In genomic region chr13:60398438-60398891, GRCh38 we compare ENCODE assay signal across 8 cellular contexts. TPM values are rescaled to one million over a fixed set of nuclear protein-coding genes. Genes with fewer than 3 reads are reported as not detected.
DNase-seq lines count a peak whose midpoint lies in the region; ATAC-seq, FAIRE-seq and TF ChIP-seq lines count a peak whose summit lies in the region.

No MANE protein-coding gene starts in this region.

- H3K79me1 ChIP-seq in H9 (ENCODE audit: insufficient read depth, low read depth, low read length, poor library complexity, severe bottlenecking), result no peaks in the 10 kb centered on the region

- FAIRE-seq in small intestine (lab: Jason Lieb, UNC), result no peak

- H3K9me3 ChIP-seq in H9 (ENCODE audit: control insufficient read depth, low read depth, low read length) (no peaks in the 10 kb centered on the region), WERI-Rb-1 (ENCODE audit: severe bottlenecking) (no peaks in the 10 kb centered on the region), right cardiac atrium (ENCODE audit: control insufficient read depth, low read length) (no peaks in the 10 kb centered on the region), small intestine (ENCODE audit: control insufficient read depth, low read depth) (no peaks in the 10 kb centered on the region)

- H3K9ac ChIP-seq in H9 (ENCODE audit: extremely low read depth, insufficient read length, low read length), result peak overlapping the region; percentile 92

- H4K20me1 ChIP-seq in H9 (ENCODE audit: control insufficient read depth, insufficient read depth, insufficient read length), result no peaks in the 10 kb centered on the region

- ATAC-seq in right cardiac atrium, result no peak
- ATAC-seq in GM18511 (IDR thresholded peaks at IDR 0.05; ENCODE audit: unreplicated experiment), result no peak
- no peak for ATAC-seq in HG02798 (IDR thresholded peaks at IDR 0.05; ENCODE audit: poor library complexity, unreplicated experiment)

- H3K4me1 ChIP-seq in H9 (ENCODE audit: insufficient read depth, low read length), result 0 out of 2 replicates have a peak, but pooled peaks cover 4% of the 10 kb centered on the region
- H3K4me1 ChIP-seq in right cardiac atrium (ENCODE audit: control insufficient read depth, insufficient read depth, low read length), result no peaks in the 10 kb centered on the region
- peaks cover 4 to 7% of the 10 kb centered on the region in 2 donors for H3K4me1 ChIP-seq in small intestine (ENCODE audit: control insufficient read depth in 2 of 2, insufficient read depth in 1 of 2, low read depth in 1 of 2, low read length in 1 of 2)

- H2AK5ac ChIP-seq in H9 (ENCODE audit: insufficient read length, low read length), result no peak overlapping the region

- H3K27ac Mint-ChIP-seq in H9, result peak overlapping the region in 2 of 3 experiments; percentile 98; a peak in 4 of 7 replicates

- H3K36me3 Mint-ChIP-seq in H9 (ENCODE audit: insufficient read depth in 1 of 3, low read depth in 3 of 3), result no peaks in the 10 kb centered on the region

- no peak for DNase-seq in H9
- no peak for DNase-seq in WERI-Rb-1
- peak in 1 of 3 donors; percentile 34 for DNase-seq in right cardiac atrium
- DNase-seq in small intestine, result peak; percentile 17
- DNase-seq in NCI-H446 (lab: John Stamatoyannopoulos, UW), result no peak
- DNase-seq in NCI-H510A (lab: John Stamatoyannopoulos, UW), result no peak

- H2BK20ac ChIP-seq in H9 (ENCODE audit: low read depth, low read length, poor library complexity, severe bottlenecking), result no peak overlapping the region

- H3K4ac ChIP-seq in H9 (ENCODE audit: low read depth, low read length), result no peak overlapping the region

- H3K4me3 ChIP-seq in WERI-Rb-1 (ENCODE audit: low read depth, low read length) (peak overlapping the region; percentile 56), right cardiac atrium (ENCODE audit: low read length) (peak overlapping the region; percentile 93), small intestine (ENCODE audit: low read depth in 1 of 2, low read length in 2 of 2) (peak overlapping the region; percentile 76 to 81)

- TF ChIP-seq CTCF in H9 (conservative IDR thresholded peaks at IDR 0.05), result no peak
- no peak for TF ChIP-seq CTCF in WERI-Rb-1 (IDR thresholded peaks at IDR 0.05; ENCODE audit: low read depth, low read length)

- no peak overlapping the region for H3K18ac ChIP-seq in H9 (ENCODE audit: insufficient read length, low read depth, low read length)

- H3K36me3 ChIP-seq in WERI-Rb-1 (no peaks in the 10 kb centered on the region), small intestine (ENCODE audit: control insufficient read depth in 2 of 2, insufficient read depth in 2 of 2, low read length in 2 of 2) (no peaks in the 10 kb centered on the region)

- H4K91ac ChIP-seq in H9 (ENCODE audit: insufficient read length, low read depth, low read length), result no peak overlapping the region

- H2AFZ ChIP-seq in H9 (ENCODE audit: low read length), result no peak overlapping the region

- H4K8ac ChIP-seq in H9 (replicated peaks; ENCODE audit: insufficient read length, low read depth, low read length), result no peak overlapping the region

- no peaks in the 10 kb centered on the region for H3K9me3 Mint-ChIP-seq in H9

- peaks cover 2% of the 10 kb centered on the region; the same call in 1 of the 2 replicates for H3K79me2 ChIP-seq in H9 (ENCODE audit: insufficient read depth, low read length)

- no peak overlapping the region for H3K23ac ChIP-seq in H9 (ENCODE audit: insufficient read length, low read depth, low read length)

- no peak overlapping the region for H3T11ph ChIP-seq in H9 (ENCODE audit: low read length)

- WGBS in H9 (ENCODE audit: extremely low coverage, insufficient read length, low lambda C conversion rate), result no CpG with 5 or more reads among the region's 6 CpGs
- WGBS in right cardiac atrium, result 39% methylated on average over 6 of the region's 6 CpGs
- WGBS in small intestine, 3 donors, result 26 to 39% (median 27%) methylated on average over 6 of the region's 6 CpGs

- H3K4me3 Mint-ChIP-seq in H9, result peak overlapping the region; percentile 90 to 94

- H3K14ac ChIP-seq in H9 (ENCODE audit: insufficient read depth, low read length), result no peak overlapping the region

- peaks cover 9% of the 10 kb centered on the region for H3K23me2 ChIP-seq in H9 (ENCODE audit: insufficient read length, low read depth, low read length, poor library complexity, severe bottlenecking)

- no peak overlapping the region for H2BK12ac ChIP-seq in H9 (ENCODE audit: insufficient read length, low read depth, low read length)

- peak overlapping the region; percentile 87 for H3K4me2 ChIP-seq in H9 (ENCODE audit: insufficient read depth, insufficient read length, low read length)

- H3K56ac ChIP-seq in H9 (ENCODE audit: insufficient read length, low read depth, low read length), result no peak overlapping the region

- H2BK120ac ChIP-seq in H9 (ENCODE audit: low read depth, low read length, poor library complexity, severe bottlenecking), result no peak overlapping the region

- intact Hi-C loops in right cardiac atrium (cut with DNase I), result no loop called here

- no peaks in the 10 kb centered on the region for H3K27me3 Mint-ChIP-seq in H9 (ENCODE audit: low read depth)

- H3K4me1 Mint-ChIP-seq in H9, result peaks cover 33 to 42% of the 10 kb centered on the region in 2 experiments

- no peak overlapping the region for H2BK15ac ChIP-seq in H9 (ENCODE audit: low read depth, low read length)

- H3K27ac ChIP-seq in H9 (ENCODE audit: insufficient read length, low read depth, low read length), result no peak overlapping the region
- H3K27ac ChIP-seq in WERI-Rb-1, result no peak overlapping the region; the same call in 1 of the 2 replicates
- H3K27ac ChIP-seq in right cardiac atrium (ENCODE audit: low read length), result peak overlapping the region; percentile 97
- peak overlapping the region; percentile 71 to 99 for H3K27ac ChIP-seq in small intestine (ENCODE audit: low read depth in 1 of 2, low read length in 1 of 2)

- H2BK5ac ChIP-seq in H9 (ENCODE audit: insufficient read length, low read length), result no peak overlapping the region

- no peak overlapping the region for H4K5ac ChIP-seq in H9 (ENCODE audit: insufficient read length, low read depth, low read length)

- H3K27me3 ChIP-seq in H9 (ENCODE audit: insufficient read depth, low read length) (no peaks in the 10 kb centered on the region), WERI-Rb-1 (ENCODE audit: insufficient read depth, low read depth, severe bottlenecking) (no peaks in the 10 kb centered on the region), right cardiac atrium (ENCODE audit: control insufficient read depth, insufficient read depth) (no peaks in the 10 kb centered on the region), small intestine (ENCODE audit: control insufficient read depth in 2 of 2, insufficient read depth in 2 of 2, low read length in 2 of 2) (no peaks in the 10 kb centered on the region)

RNA-seq across cellular contexts. Expression of gene TDRD3, which starts 1.4 kb away (rescaled TPM):
- total RNA-seq in H9 (2021) (16.1 and 16.9 TPM in 2 replicates), right cardiac atrium (10 to 100 TPM; 40.8 to 59.0 (median 51.5) TPM)
- polyA plus RNA-seq in right cardiac atrium (14.8 TPM), small intestine (10 to 100 TPM in 2 of 3 donors, 1 to 10 TPM in 1; 10.0 to 10.2 (median 10.1) TPM)

Comparison
In these comparisons a context has a peak if more than half of its experiments do, and no peak if none do; other contexts are left out.
1. H3K27ac ChIP-seq: peak in right cardiac atrium (single experiment) and small intestine (2 of 2); none in H9 (single experiment) and WERI-Rb-1 (single experiment).
2. Peak in every context shown above with its lines, with median percentiles within 50 percentile points of each other: H3K4me3 ChIP-seq.